17 cellular contexts compared by ENCODE assay signal in genomic region chr12:59646636-59647035, GRCh38. TPM values are rescaled to one million over a fixed set of nuclear protein-coding genes. Genes with fewer than 3 reads are reported as not detected.
DNase-seq lines count a peak whose midpoint lies in the region; ATAC-seq and TF ChIP-seq lines count a peak whose summit lies in the region.
"Had no signal": no experiment of that assay in that cellular context is flagged by ENCODE, and none has a peak within 500 bp of the region (broad histone marks: within the 10 kb centered on the region; RNA-seq: fewer than 3 reads in every experiment).

No MANE protein-coding gene starts in this region.

- H3K9me2 ChIP-seq in GM23248 (ENCODE audit: insufficient read depth), result no peaks in the 10 kb centered on the region

- H3K27ac ChIP-seq in GM23248, result no peak overlapping the region
- H3K27ac ChIP-seq in foreskin keratinocyte, result no peak overlapping the region
- H3K27ac ChIP-seq: C4-2B, HL-60 had no signal

- H2AFZ ChIP-seq in GM23248, result no peak overlapping the region

- in situ Hi-C loops in GM23248 (cut with MboI), result no loop called here

- H3K4me2 ChIP-seq in GM23248 (ENCODE audit: unreplicated experiment), result no peak overlapping the region

- H3K9me3 ChIP-seq in GM23248 (ENCODE audit: low read depth), result no peaks in the 10 kb centered on the region
- H3K9me3 ChIP-seq: Caco-2 had no signal

- H3K4me3 ChIP-seq in GM23248 (no peak overlapping the region), epithelial cell of esophagus (ENCODE audit: low read length) (no peak overlapping the region)

- no peak overlapping the region for H3K9ac ChIP-seq in GM23248

- H3F3A ChIP-seq in GM23248 (ENCODE audit: insufficient read depth), result peaks cover 11% of the 10 kb centered on the region

- no peaks in the 10 kb centered on the region for H3K36me3 ChIP-seq in GM23248 (ENCODE audit: low read depth)

- H3K4me1 ChIP-seq in GM23248 (ENCODE audit: insufficient read depth), result peaks cover 11% of the 10 kb centered on the region
- no peaks in the 10 kb centered on the region for H3K4me1 ChIP-seq in foreskin keratinocyte

- peak; percentile 51 for ATAC-seq in foreskin keratinocyte
- no peak for ATAC-seq in GM21423 (IDR thresholded peaks at IDR 0.05; ENCODE audit: unreplicated experiment)
- ATAC-seq in HG02840 (IDR thresholded peaks at IDR 0.05; ENCODE audit: low FRiP score, unreplicated experiment), result no peak

- H3K27me3 ChIP-seq in GM23248 (replicated peaks; ENCODE audit: insufficient read depth) (no peaks in the 10 kb centered on the region), foreskin keratinocyte (no peaks in the 10 kb centered on the region)

- peak; percentile 17 for DNase-seq in GM23248
- DNase-seq in M059J (ENCODE audit: low read depth), result peak; percentile 15
- DNase-seq in epithelial cell of esophagus (ENCODE audit: low read depth), result peak; percentile 57
- DNase-seq in foreskin keratinocyte, result peak; percentile 17 to 43
- no peak for DNase-seq in occipital lobe (lab: John Stamatoyannopoulos, UW)
- no peak for DNase-seq in activated CD4-positive, alpha-beta T cell treated with anti-CD3 and anti-CD28 coated beads, Interleukin-2, amount 50 U/mL, for 1 hour
- DNase-seq: ACHN; Caco-2; CD4-positive, alpha-beta T cell; GDM1; H9; KBM-7 had no signal

- no peaks in the 10 kb centered on the region for H4K20me1 ChIP-seq in GM23248 (ENCODE audit: insufficient read depth)

- no peaks in the 10 kb centered on the region for H3K79me2 ChIP-seq in GM23248 (ENCODE audit: insufficient read depth)

- TF ChIP-seq CTCF in epithelial cell of esophagus (IDR thresholded peaks at IDR 0.05; ENCODE audit: insufficient read depth, low read depth, low read length, missing control alignments) (no peak), foreskin keratinocyte (conservative IDR thresholded peaks at IDR 0.05) (no peak)

RNA-seq across cellular contexts. Expression of gene SLC16A7, which starts 50.8 kb away (rescaled TPM):
- 40.6 and 49.0 TPM in 2 replicates for total RNA-seq in GM23248 (2014; rRNA removed; shearing (Covaris generic))
- 14.0 and 15.7 TPM in 2 replicates for polyA plus RNA-seq in GM23248 (2016; fragmentation: Nextera tagmentation; extraction: Ambion mirVana)
- 17.8 and 23.5 TPM in 2 replicates for total RNA-seq in M059J (2014; rRNA removed; shearing (Covaris generic))
- 0.88 and 1.4 TPM in 2 replicates for total RNA-seq in foreskin keratinocyte
- polyA plus RNA-seq in foreskin keratinocyte, result 0.04 and 0.17 TPM in 2 replicates
- 44.9 TPM for total RNA-seq in occipital lobe
- total RNA-seq: HT1080 had no signal

Comparison
In these comparisons a context has a peak if more than half of its experiments do, and no peak if none do; other contexts are left out.
1. DNase-seq: peak in GM23248 (single experiment), M059J (single experiment), epithelial cell of esophagus (single experiment) and foreskin keratinocyte (2 of 2); none in occipital lobe (single experiment) and activated CD4-positive, alpha-beta T cell treated with anti-CD3 and anti-CD28 coated beads, Interleukin-2, amount 50 U/mL, for 1 hour (single experiment).